ENCODE assay signal across 28 cellular contexts in genomic region chr4:116551798-116552197, GRCh38.
"Had no signal": no experiment of that assay in that cellular context is flagged by ENCODE, and none has a peak within 500 bp of the region (broad histone marks: within the 10 kb centered on the region; RNA-seq: fewer than 3 reads in every experiment).

No MANE protein-coding gene starts in this region.

- H3K27me3 ChIP-seq: colonic mucosa, esophagus muscularis mucosa, esophagus squamous epithelium, foreskin keratinocyte, gastrocnemius medialis, heart left ventricle, heart right ventricle had no signal

- DNase-seq: colonic mucosa; cortex of kidney; dermis blood vessel endothelial cell; dorsolateral prefrontal cortex; effector CD4-positive, alpha-beta T cell; effector CD8-positive, alpha-beta T cell; effector memory CD4-positive, alpha-beta T cell; effector memory CD8-positive, alpha-beta T cell; endodermal cell; erythroblast; esophagus squamous epithelium; foreskin fibroblast; foreskin keratinocyte; foreskin melanocyte; gastrocnemius medialis; glutamatergic neuron; head of caudate nucleus; heart left ventricle; heart right ventricle had no signal

- H3K4me1 ChIP-seq: colonic mucosa, esophagus muscularis mucosa, esophagus squamous epithelium, foreskin keratinocyte, gastrocnemius medialis, gastroesophageal sphincter, heart left ventricle, heart right ventricle had no signal

- FAIRE-seq: colon, endometrium, endothelial cell of umbilical vein, frontal cortex had no signal

- H3K27ac ChIP-seq: colonic mucosa, coronary artery, dorsolateral prefrontal cortex, epithelial cell of prostate, esophagus muscularis mucosa, esophagus squamous epithelium, foreskin keratinocyte, gastrocnemius medialis, gastroesophageal sphincter, heart left ventricle, heart right ventricle had no signal

- H3K9me3 ChIP-seq: colonic mucosa, esophagus squamous epithelium, gastrocnemius medialis, gastroesophageal sphincter had no signal

- ATAC-seq: effector memory CD8-positive, alpha-beta T cell; esophagus mucosa; foreskin keratinocyte; gastrocnemius medialis; gastroesophageal sphincter; heart left ventricle; heart right ventricle had no signal

- H3K4me3 ChIP-seq: colonic mucosa, coronary artery, dorsolateral prefrontal cortex, esophagus muscularis mucosa, esophagus squamous epithelium, gastrocnemius medialis, gastroesophageal sphincter, heart left ventricle, heart right ventricle had no signal

- H3K36me3 ChIP-seq: colonic mucosa, esophagus muscularis mucosa, esophagus squamous epithelium, gastrocnemius medialis, gastroesophageal sphincter, heart left ventricle, heart right ventricle had no signal
